In the genomic region with DNA sequence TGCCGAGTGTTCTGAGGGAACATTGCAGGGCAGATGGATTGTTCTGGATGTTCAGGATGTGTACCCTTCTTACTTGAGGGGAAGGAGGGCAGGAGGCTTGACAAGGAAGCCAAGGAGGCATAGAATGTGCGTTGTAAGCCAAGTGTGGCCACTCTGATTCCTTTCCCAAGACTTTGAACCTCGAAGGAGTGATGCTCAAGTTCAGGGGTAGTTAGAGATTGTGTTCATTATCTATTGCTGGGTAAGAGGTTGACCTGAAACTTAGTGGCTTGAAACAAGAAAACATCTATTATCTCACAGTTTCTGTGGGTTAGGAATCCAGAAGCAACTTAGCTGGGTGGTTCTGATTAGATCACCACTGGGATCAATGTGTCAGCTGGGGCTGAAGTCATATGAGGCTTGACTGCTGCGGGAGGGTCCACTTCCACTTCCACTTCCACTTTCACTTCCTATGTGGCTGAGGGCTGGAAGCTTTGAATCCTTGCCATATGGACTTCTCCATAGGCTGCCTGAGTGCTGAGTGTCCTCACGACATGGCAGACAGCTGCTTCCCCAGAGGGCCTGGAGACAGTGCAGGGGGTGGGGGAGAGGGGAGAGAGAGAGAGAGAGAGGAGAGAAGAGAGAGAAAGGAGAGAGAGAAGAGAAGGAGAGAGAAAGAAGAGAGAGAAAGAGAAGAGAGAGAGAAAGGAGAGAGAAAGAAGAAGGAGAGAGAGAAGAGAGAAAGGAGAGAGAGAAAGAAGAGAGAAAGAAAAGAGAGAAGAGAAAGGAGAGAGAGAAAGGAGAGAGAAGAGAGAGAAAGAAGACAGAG, we compare ENCODE assay signal across 12 cellular contexts. TPM values are rescaled to one million over a fixed set of nuclear protein-coding genes. Genes with fewer than 3 reads are reported as not detected.
DNase-seq lines count a peak whose midpoint lies in the region; ATAC-seq and TF ChIP-seq lines count a peak whose summit lies in the region.
"Had no signal": no experiment of that assay in that cellular context is flagged by ENCODE, and none has a peak within 500 bp of the region (broad histone marks: within the 10 kb centered on the region; RNA-seq: fewer than 3 reads in every experiment).

No MANE protein-coding gene starts in this region.

- no peaks in the 10 kb centered on the region for H3K36me3 Mint-ChIP-seq in neural progenitor cell

- no peaks in the 10 kb centered on the region for H3K9me3 Mint-ChIP-seq in stimulated activated naive CD8-positive, alpha-beta T cell treated with anti-CD3 and anti-CD28 coated beads, Interleukin-15, amount 100 ng/mL, for 72 hours
- no peaks in the 10 kb centered on the region for H3K9me3 Mint-ChIP-seq in neural progenitor cell
- H3K9me3 Mint-ChIP-seq: nephron progenitor cell had no signal

- H3K27me3 Mint-ChIP-seq in stimulated activated naive CD8-positive, alpha-beta T cell treated with anti-CD3 and anti-CD28 coated beads, Interleukin-15, amount 100 ng/mL, for 72 hours, result peaks cover 63% of the 10 kb centered on the region
- H3K27me3 Mint-ChIP-seq in neural progenitor cell (ENCODE audit: insufficient read depth, low read depth), result peaks cover 4% of the 10 kb centered on the region

- H3K4me2 ChIP-seq in neural progenitor cell, result no peak overlapping the region

- H3K36me3 ChIP-seq in neural progenitor cell, result no peaks in the 10 kb centered on the region
- H3K36me3 ChIP-seq: vagina had no signal

- H3K4me3 ChIP-seq in coronary artery, result no peak overlapping the region
- H3K4me3 ChIP-seq in neural progenitor cell, result no peak overlapping the region
- H3K4me3 ChIP-seq: vagina had no signal

- no peaks in the 10 kb centered on the region for H4K20me1 ChIP-seq in neural progenitor cell (ENCODE audit: low read depth)

- DNase-seq in activated naive CD4-positive, alpha-beta T cell treated with Interleukin-2 at 50 U/mL for 16 hours, result peak; percentile 14
- DNase-seq in activated naive CD4-positive, alpha-beta T cell treated with anti-CD3 and anti-CD28 coated beads, Interleukin-2, amount 50 U/mL, for 16 hours, result no peak
- DNase-seq in coronary artery (ENCODE audit: low spot score) (peak; percentile 60), neural progenitor cell (ENCODE audit: low spot score) (no peak), NCI-H146 treated with DMSO at 0.1 percent for 48 hours (lab: John Stamatoyannopoulos, UW; ENCODE audit: unreplicated experiment) (no peak), DMS53 treated with DMSO at 0.1 percent for 48 hours (lab: John Stamatoyannopoulos, UW; ENCODE audit: unreplicated experiment) (no peak)
- peak; percentile 48 to 73 for DNase-seq in stimulated activated naive CD8-positive, alpha-beta T cell treated with anti-CD3 and anti-CD28 coated beads, Interleukin-15, amount 100 ng/mL, for 72 hours
- DNase-seq: NCI-H146, nephron progenitor cell had no signal

- H3K79me2 ChIP-seq in neural progenitor cell (ENCODE audit: low read depth), result no peaks in the 10 kb centered on the region

- H3K9ac ChIP-seq in neural progenitor cell, result no peak overlapping the region

- H3K27me3 ChIP-seq in neural progenitor cell, result peaks cover 79% of the 10 kb centered on the region
- H3K27me3 ChIP-seq: vagina had no signal

- peaks cover 9% of the 10 kb centered on the region for H3K4me1 Mint-ChIP-seq in stimulated activated naive CD8-positive, alpha-beta T cell treated with anti-CD3 and anti-CD28 coated beads, Interleukin-15, amount 100 ng/mL, for 72 hours
- no peaks in the 10 kb centered on the region for H3K4me1 Mint-ChIP-seq in neural progenitor cell
- H3K4me1 Mint-ChIP-seq: nephron progenitor cell had no signal

- peaks cover 7% of the 10 kb centered on the region for H3F3A ChIP-seq in neural progenitor cell (ENCODE audit: low read depth)

- no peak for TF ChIP-seq CTCF in coronary artery (IDR thresholded peaks at IDR 0.05)
- no peak for TF ChIP-seq CTCF in neural progenitor cell (IDR thresholded peaks at IDR 0.05)

- H2AFZ ChIP-seq in neural progenitor cell (replicated peaks), result no peak overlapping the region

- peak overlapping the region in 1 of 2 donors; percentile 27 for H3K4me3 Mint-ChIP-seq in stimulated activated naive CD8-positive, alpha-beta T cell treated with anti-CD3 and anti-CD28 coated beads, Interleukin-15, amount 100 ng/mL, for 72 hours
- H3K4me3 Mint-ChIP-seq in neural progenitor cell, result no peak overlapping the region
- H3K4me3 Mint-ChIP-seq: nephron progenitor cell had no signal

- peak; percentile 49 for ATAC-seq in HG03196 (IDR thresholded peaks at IDR 0.05; ENCODE audit: unreplicated experiment)
- peak; percentile 98 for ATAC-seq in stimulated activated naive CD8-positive, alpha-beta T cell treated with anti-CD3 and anti-CD28 coated beads, Interleukin-15, amount 100 ng/mL, for 72 hours

- H3K27ac ChIP-seq in coronary artery (peak overlapping the region in 1 of 2 donors; percentile 65), neural progenitor cell (no peak overlapping the region)
- H3K27ac ChIP-seq: vagina had no signal

- no peak overlapping the region for H3K27ac Mint-ChIP-seq in stimulated activated naive CD8-positive, alpha-beta T cell treated with anti-CD3 and anti-CD28 coated beads, Interleukin-15, amount 100 ng/mL, for 72 hours
- no peak overlapping the region for H3K27ac Mint-ChIP-seq in neural progenitor cell
- H3K27ac Mint-ChIP-seq: nephron progenitor cell had no signal

- no peaks in the 10 kb centered on the region for H3K9me3 ChIP-seq in neural progenitor cell (ENCODE audit: low read depth)
- H3K9me3 ChIP-seq: Caco-2, vagina had no signal

- peaks cover 13% of the 10 kb centered on the region for H3K4me1 ChIP-seq in neural progenitor cell
- H3K4me1 ChIP-seq: Caco-2, vagina had no signal

RNA-seq across cellular contexts. Expression of a gene that starts 6.9 kb away (rescaled TPM):
- 11.0 and 14.0 TPM in 2 replicates for total RNA-seq in neural progenitor cell (ENCODE audit: low replicate concordance)
- total RNA-seq: Caco-2 had no signal

RNA-seq across cellular contexts. Expression of a gene that starts 21.5 kb away (rescaled TPM):
- total RNA-seq in neural progenitor cell (ENCODE audit: low replicate concordance), result 10.3 and 18.4 TPM in 2 replicates

Comparison
In these comparisons a context has a peak if more than half of its experiments do, and no peak if none do; other contexts are left out.
1. DNase-seq: peak in activated naive CD4-positive, alpha-beta T cell treated with Interleukin-2 at 50 U/mL for 16 hours (single experiment), coronary artery (single experiment) and stimulated activated naive CD8-positive, alpha-beta T cell treated with anti-CD3 and anti-CD28 coated beads, Interleukin-15, amount 100 ng/mL, for 72 hours (2 of 2); none in activated naive CD4-positive, alpha-beta T cell treated with anti-CD3 and anti-CD28 coated beads, Interleukin-2, amount 50 U/mL, for 16 hours (single experiment), neural progenitor cell (single experiment), NCI-H146 treated with DMSO at 0.1 percent for 48 hours (single experiment) and DMS53 treated with DMSO at 0.1 percent for 48 hours (single experiment).